ENCODE assay signal across 1 cellular context in the genomic region with DNA sequence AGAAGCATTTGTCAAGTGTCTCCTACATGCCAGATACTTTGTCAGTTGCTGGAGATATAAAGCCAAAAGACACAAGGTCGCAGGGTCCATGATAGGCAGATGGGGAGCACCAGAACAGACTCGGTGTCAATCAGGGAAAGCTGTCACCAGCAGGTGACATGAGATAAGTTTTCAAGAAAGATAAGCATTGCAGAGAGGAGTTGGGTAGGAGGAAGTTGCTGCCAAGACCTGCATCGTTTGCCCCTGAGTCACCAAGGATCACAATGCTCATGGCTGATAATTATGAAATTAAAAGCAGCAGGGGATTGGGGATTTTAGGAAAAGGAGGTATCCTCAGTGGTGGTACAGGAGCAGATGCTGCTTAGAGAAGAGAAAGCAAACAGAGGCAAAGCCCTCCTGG.
TF ChIP-seq lines count a peak whose summit lies in the region.

No MANE protein-coding gene starts in this region.

TF ChIP-seq in IMR-90, 13 proteins besides CTCF, POLR2A, EP300 and RAD21 (continued from another document):
- TF ChIP-seq, protein P1, sequence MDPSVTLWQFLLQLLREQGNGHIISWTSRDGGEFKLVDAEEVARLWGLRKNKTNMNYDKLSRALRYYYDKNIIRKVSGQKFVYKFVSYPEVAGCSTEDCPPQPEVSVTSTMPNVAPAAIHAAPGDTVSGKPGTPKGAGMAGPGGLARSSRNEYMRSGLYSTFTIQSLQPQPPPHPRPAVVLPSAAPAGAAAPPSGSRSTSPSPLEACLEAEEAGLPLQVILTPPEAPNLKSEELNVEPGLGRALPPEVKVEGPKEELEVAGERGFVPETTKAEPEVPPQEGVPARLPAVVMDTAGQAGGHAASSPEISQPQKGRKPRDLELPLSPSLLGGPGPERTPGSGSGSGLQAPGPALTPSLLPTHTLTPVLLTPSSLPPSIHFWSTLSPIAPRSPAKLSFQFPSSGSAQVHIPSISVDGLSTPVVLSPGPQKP (IDR thresholded peaks at IDR 0.05; ENCODE audit: borderline replicate concordance, low read depth, low read length) = no peak
- no peak for TF ChIP-seq CHD1 (IDR thresholded peaks at IDR 0.05; ENCODE audit: low read depth, low read length)
TF ChIP-seq in IMR-90: peak in this region for 0.
